In genomic region chr13:43368003-43368402, GRCh38 we compare ENCODE assay signal across 9 cellular contexts.
DNase-seq lines count a peak whose midpoint lies in the region; ATAC-seq and TF ChIP-seq lines count a peak whose summit lies in the region.
"Had no signal": no experiment of that assay in that cellular context is flagged by ENCODE, and none has a peak within 500 bp of the region (broad histone marks: within the 10 kb centered on the region; RNA-seq: fewer than 3 reads in every experiment).

No MANE protein-coding gene starts in this region.

- peak overlapping the region; percentile 25 to 87 (median 82) for H3K4me3 Mint-ChIP-seq in naive thymus-derived CD4-positive, alpha-beta T cell
- H3K4me3 Mint-ChIP-seq: nephron progenitor cell had no signal

- intact Hi-C loops in ascending aorta (cut with DNase I): loop anchor here (5.0 kb wide), 1 partner anchor 401 kb away; no protein-coding TSS in a partner anchor
- intact Hi-C loops in naive thymus-derived CD4-positive, alpha-beta T cell (cut with micrococcal nuclease): loop anchor here in 1 of 2 donors (10.0 kb wide), 1 partner anchor 507 kb away; the partner anchor contains the start of genes CCDC122 and LACC1

- H3K27ac Mint-ChIP-seq in naive thymus-derived CD4-positive, alpha-beta T cell: peak overlapping the region; percentile 67 to 93 (median 78)
- H3K27ac Mint-ChIP-seq: nephron progenitor cell had no signal

- TF ChIP-seq POLR2A in Peyer's patch (IDR thresholded peaks at IDR 0.05): no peak

- H3K9me3 Mint-ChIP-seq in naive thymus-derived CD4-positive, alpha-beta T cell: no peaks in the 10 kb centered on the region
- H3K9me3 Mint-ChIP-seq: nephron progenitor cell had no signal

- peak; percentile 51 for DNase-seq in EH (ENCODE audit: low read depth)
- no peak for DNase-seq in ascending aorta (ENCODE audit: low spot score in 2 of 2)
- DNase-seq in naive thymus-derived CD4-positive, alpha-beta T cell: peak in 3 of 9 donors; percentile 5 to 19 (median 11)
- DNase-seq in NCI-H1048 (lab: John Stamatoyannopoulos, UW): no peak
- no peak for DNase-seq in Peyer's patch
- no peak for DNase-seq in stimulated activated CD4-positive, alpha-beta T cell treated with anti-CD3 and anti-CD28 coated beads, Interleukin-15, amount 100 ng/mL, for 24 hours
- no peak for DNase-seq in DMS79 (lab: John Stamatoyannopoulos, UW)
- DNase-seq: nephron progenitor cell had no signal

- no peak for TF ChIP-seq CTCF in ascending aorta (IDR thresholded peaks at IDR 0.05)
- TF ChIP-seq CTCF in Peyer's patch (IDR thresholded peaks at IDR 0.05): no peak

- H3K36me3 ChIP-seq in ascending aorta: no peaks in the 10 kb centered on the region
- no peaks in the 10 kb centered on the region for H3K36me3 ChIP-seq in naive thymus-derived CD4-positive, alpha-beta T cell (ENCODE audit: control insufficient read depth in 2 of 3, insufficient read depth in 3 of 3, low read length in 3 of 3)
- no peaks in the 10 kb centered on the region for H3K36me3 ChIP-seq in Peyer's patch

- ATAC-seq in HG02763 (IDR thresholded peaks at IDR 0.05; ENCODE audit: unreplicated experiment): peak; percentile 45
- no peak for ATAC-seq in naive thymus-derived CD4-positive, alpha-beta T cell

- peak overlapping the region; percentile 12 to 18 for H3K4me3 ChIP-seq in ascending aorta
- peak overlapping the region; percentile 58 for H3K4me3 ChIP-seq in naive thymus-derived CD4-positive, alpha-beta T cell (ENCODE audit: low read length)
- peak overlapping the region in 2 of 4 donors; percentile 7 for H3K4me3 ChIP-seq in Peyer's patch

- CTCF ChIA-PET in naive thymus-derived CD4-positive, alpha-beta T cell (lab: Charles Lee): no interaction called here

- POLR2A ChIA-PET in naive thymus-derived CD4-positive, alpha-beta T cell (lab: Charles Lee): interaction anchor here (0.6 kb wide), 1 partner anchor 1555 kb away, joined by 3 read pairs; no protein-coding TSS in a partner anchor

- H3K27me3 Mint-ChIP-seq in naive thymus-derived CD4-positive, alpha-beta T cell: peaks cover 0 to 4% (median 0%) of the 10 kb centered on the region in 5 donors

- no peaks in the 10 kb centered on the region for H3K27me3 ChIP-seq in ascending aorta
- H3K27me3 ChIP-seq in naive thymus-derived CD4-positive, alpha-beta T cell (ENCODE audit: control insufficient read depth in 2 of 2, insufficient read depth in 2 of 2, low read length in 2 of 2): no peaks in the 10 kb centered on the region
- H3K27me3 ChIP-seq in Peyer's patch: no peaks in the 10 kb centered on the region

- H3K4me1 ChIP-seq in ascending aorta (peaks cover 0 to 8% of the 10 kb centered on the region in 2 donors), Peyer's patch (peaks cover 0 to 9% (median 0%) of the 10 kb centered on the region in 4 donors)
- H3K4me1 ChIP-seq in naive thymus-derived CD4-positive, alpha-beta T cell (ENCODE audit: control insufficient read depth in 2 of 2, insufficient read depth in 2 of 2, low read length in 2 of 2): peaks cover 12 to 14% of the 10 kb centered on the region in 2 donors

- H3K9me3 ChIP-seq in ascending aorta: no peaks in the 10 kb centered on the region
- no peaks in the 10 kb centered on the region for H3K9me3 ChIP-seq in naive thymus-derived CD4-positive, alpha-beta T cell (ENCODE audit: control insufficient read depth in 2 of 3, low read length in 3 of 3)
- H3K9me3 ChIP-seq in Peyer's patch: no peaks in the 10 kb centered on the region

- peaks cover 0 to 8% (median 0%) of the 10 kb centered on the region in 5 donors for H3K36me3 Mint-ChIP-seq in naive thymus-derived CD4-positive, alpha-beta T cell

- H3K4me1 Mint-ChIP-seq in naive thymus-derived CD4-positive, alpha-beta T cell: peaks cover 0 to 42% (median 37%) of the 10 kb centered on the region in 7 donors

- H3K27ac ChIP-seq in ascending aorta: no peak overlapping the region
- H3K27ac ChIP-seq in naive thymus-derived CD4-positive, alpha-beta T cell (ENCODE audit: low read depth, low read length): peak overlapping the region; percentile 34
- H3K27ac ChIP-seq in Peyer's patch: no peak overlapping the region
